17 cellular contexts compared by ENCODE assay signal in the genomic region with DNA sequence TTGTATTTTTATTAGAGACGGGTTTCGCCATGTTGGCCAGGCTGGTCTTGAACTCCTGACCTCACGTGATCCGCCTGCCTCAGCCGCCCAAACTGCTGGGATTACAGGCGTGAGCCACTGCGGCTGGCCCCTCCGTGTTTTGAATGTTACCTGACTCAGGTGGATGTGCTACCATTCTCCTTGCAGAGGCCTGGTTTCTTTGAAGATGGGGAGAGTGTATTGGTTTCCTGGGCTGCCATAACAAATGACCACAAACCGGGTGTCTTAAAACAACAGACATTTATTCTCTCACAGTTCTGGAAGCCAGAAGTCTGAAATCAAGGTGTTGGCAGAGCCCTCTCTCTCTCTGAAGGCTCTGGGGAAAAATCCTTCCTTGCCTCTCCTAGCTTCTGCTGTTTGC.
DNase-seq lines count a peak whose midpoint lies in the region; ATAC-seq and TF ChIP-seq lines count a peak whose summit lies in the region.
"Had no signal": no experiment of that assay in that cellular context is flagged by ENCODE, and none has a peak within 500 bp of the region (broad histone marks: within the 10 kb centered on the region; RNA-seq: fewer than 3 reads in every experiment).

No MANE protein-coding gene starts in this region.

- no peaks in the 10 kb centered on the region for H3F3A ChIP-seq in MM.1S (ENCODE audit: insufficient read depth, low read length)

- H3K36me3 Mint-ChIP-seq in activated naive CD4-positive, alpha-beta T cell treated with anti-CD3 and anti-CD28 coated beads for 36 hours (ENCODE audit: low read depth), result no peaks in the 10 kb centered on the region
- no peaks in the 10 kb centered on the region for H3K36me3 Mint-ChIP-seq in dendritic cell treated with granulocyte-macrophage colony-stimulating factor and Interleukin-4, amounts not matched to agents 40 ng/mL and 50 ng/mL, for 4 days (ENCODE audit: low read depth)
- peaks cover 4% of the 10 kb centered on the region for H3K36me3 Mint-ChIP-seq in stimulated activated effector memory CD8-positive, alpha-beta T cell treated with anti-CD3 and anti-CD28 coated beads, Interleukin-12 subunit alpha, Interleukin-12 subunit beta, amount 100 ng/mL, for 72 hours

- no peak overlapping the region for H3K4me2 ChIP-seq in MM.1S (ENCODE audit: low read depth, low read length)

- H3K27ac Mint-ChIP-seq in activated naive CD4-positive, alpha-beta T cell treated with anti-CD3 and anti-CD28 coated beads for 36 hours, result peak overlapping the region; percentile 72
- peak overlapping the region; percentile 88 for H3K27ac Mint-ChIP-seq in dendritic cell treated with granulocyte-macrophage colony-stimulating factor and Interleukin-4, amounts not matched to agents 40 ng/mL and 50 ng/mL, for 4 days
- peak overlapping the region; percentile 8 for H3K27ac Mint-ChIP-seq in stimulated activated effector memory CD8-positive, alpha-beta T cell treated with anti-CD3 and anti-CD28 coated beads, Interleukin-12 subunit alpha, Interleukin-12 subunit beta, amount 100 ng/mL, for 72 hours

- peaks cover 5% of the 10 kb centered on the region; the same call in 1 of the 2 replicates for H3K4me1 ChIP-seq in MM.1S (ENCODE audit: low read length)
- H3K4me1 ChIP-seq in aorta (ENCODE audit: control insufficient read depth in 1 of 2, insufficient read depth in 2 of 2, low read length in 2 of 2), result no peaks in the 10 kb centered on the region

- no peaks in the 10 kb centered on the region for H3K36me3 ChIP-seq in MM.1S (replicated peaks; ENCODE audit: insufficient read depth, low read length)
- H3K36me3 ChIP-seq in aorta (ENCODE audit: control insufficient read depth in 1 of 2, insufficient read depth in 2 of 2, low read length in 1 of 2), result no peaks in the 10 kb centered on the region
- H3K36me3 ChIP-seq: esophagus squamous epithelium, suprapubic skin had no signal

- H3K27me3 ChIP-seq in MM.1S (replicated peaks; ENCODE audit: insufficient read depth, low read length) (no peaks in the 10 kb centered on the region), aorta (ENCODE audit: control insufficient read depth in 1 of 2, insufficient read depth in 2 of 2, low read length in 1 of 2) (no peaks in the 10 kb centered on the region)
- H3K27me3 ChIP-seq: esophagus squamous epithelium, suprapubic skin had no signal

- intact Hi-C loops in activated naive CD4-positive, alpha-beta T cell treated with anti-CD3 and anti-CD28 coated beads for 36 hours (cut with micrococcal nuclease), result loop anchor here (1.0 kb wide), 5 partner anchors 10 to 48 kb away; no protein-coding TSS in a partner anchor
- intact Hi-C loops in dendritic cell treated with granulocyte-macrophage colony-stimulating factor and Interleukin-4, amounts not matched to agents 40 ng/mL and 50 ng/mL, for 4 days (cut with micrococcal nuclease), result loop anchor here (1.0 kb wide), 1 partner anchor 12 kb away; no protein-coding TSS in a partner anchor
- intact Hi-C loops in aorta (cut with DNase I), result no loop called here

- no peak for TF ChIP-seq CTCF in MM.1S (IDR thresholded peaks at IDR 0.05; ENCODE audit: low read length)

- no peaks in the 10 kb centered on the region for H3K79me2 ChIP-seq in MM.1S (ENCODE audit: low read length)

- H3K9me3 ChIP-seq in MM.1S (replicated peaks; ENCODE audit: insufficient read depth, low read length) (no peaks in the 10 kb centered on the region), aorta (ENCODE audit: control insufficient read depth, low read length) (no peaks in the 10 kb centered on the region)
- H3K9me3 ChIP-seq: esophagus squamous epithelium, suprapubic skin had no signal

- H4K20me1 ChIP-seq in MM.1S (ENCODE audit: insufficient read depth, low read length), result no peaks in the 10 kb centered on the region

- ATAC-seq in stimulated activated effector memory CD8-positive, alpha-beta T cell treated with anti-CD3 and anti-CD28 coated beads, Interleukin-12 subunit alpha, Interleukin-12 subunit beta, amount 100 ng/mL, for 72 hours, result no peak
- ATAC-seq in GM19463 (IDR thresholded peaks at IDR 0.05; ENCODE audit: unreplicated experiment) (no peak), aorta (ENCODE audit: low FRiP score) (no peak)
- ATAC-seq: SK-N-SH treated with all-trans-retinoic acid at 6 μM for 48 hours had no signal

- H3K4me1 Mint-ChIP-seq in activated naive CD4-positive, alpha-beta T cell treated with anti-CD3 and anti-CD28 coated beads for 36 hours (ENCODE audit: low read depth), result peaks cover 66% of the 10 kb centered on the region
- H3K4me1 Mint-ChIP-seq in dendritic cell treated with granulocyte-macrophage colony-stimulating factor and Interleukin-4, amounts not matched to agents 40 ng/mL and 50 ng/mL, for 4 days (ENCODE audit: low read depth), result peaks cover 63% of the 10 kb centered on the region
- H3K4me1 Mint-ChIP-seq in stimulated activated effector memory CD8-positive, alpha-beta T cell treated with anti-CD3 and anti-CD28 coated beads, Interleukin-12 subunit alpha, Interleukin-12 subunit beta, amount 100 ng/mL, for 72 hours, result peaks cover 70% of the 10 kb centered on the region

- no peaks in the 10 kb centered on the region for H3K9me2 ChIP-seq in MM.1S (replicated peaks; ENCODE audit: insufficient read depth, low read length)

- no peaks in the 10 kb centered on the region for H3K27me3 Mint-ChIP-seq in activated naive CD4-positive, alpha-beta T cell treated with anti-CD3 and anti-CD28 coated beads for 36 hours (ENCODE audit: low read depth)
- peaks cover 22% of the 10 kb centered on the region for H3K27me3 Mint-ChIP-seq in dendritic cell treated with granulocyte-macrophage colony-stimulating factor and Interleukin-4, amounts not matched to agents 40 ng/mL and 50 ng/mL, for 4 days

- no peak for DNase-seq in activated naive CD4-positive, alpha-beta T cell treated with anti-CD3 and anti-CD28 coated beads for 36 hours
- no peak for DNase-seq in activated naive CD4-positive, alpha-beta T cell (lab: John Stamatoyannopoulos, UW)
- DNase-seq in MM.1S, result no peak
- no peak for DNase-seq in stimulated activated effector memory CD8-positive, alpha-beta T cell treated with anti-CD3 and anti-CD28 coated beads, Interleukin-12 subunit alpha, Interleukin-12 subunit beta, amount 100 ng/mL, for 72 hours (ENCODE audit: low spot score in 2 of 2)
- no peak for DNase-seq in HCEC 1CT
- no peak for DNase-seq in aorta
- DNase-seq: amniotic stem cell, DMS79 treated with DMSO at 0.1 percent for 48 hours, esophagus squamous epithelium, left cardiac atrium, NCI-H1930 had no signal

- H3K27ac ChIP-seq in MM.1S (ENCODE audit: low read length), result peak overlapping the region; percentile 55; the same call in 1 of the 2 replicates
- H3K27ac ChIP-seq in aorta (ENCODE audit: low read depth in 1 of 2, low read length in 2 of 2), result no peak overlapping the region
- H3K27ac ChIP-seq: esophagus squamous epithelium, suprapubic skin had no signal

- H3K4me3 Mint-ChIP-seq in activated naive CD4-positive, alpha-beta T cell treated with anti-CD3 and anti-CD28 coated beads for 36 hours, result no peak overlapping the region
- no peak overlapping the region for H3K4me3 Mint-ChIP-seq in dendritic cell treated with granulocyte-macrophage colony-stimulating factor and Interleukin-4, amounts not matched to agents 40 ng/mL and 50 ng/mL, for 4 days
- H3K4me3 Mint-ChIP-seq in stimulated activated effector memory CD8-positive, alpha-beta T cell treated with anti-CD3 and anti-CD28 coated beads, Interleukin-12 subunit alpha, Interleukin-12 subunit beta, amount 100 ng/mL, for 72 hours, result peak overlapping the region; percentile 56

- CTCF ChIA-PET in activated naive CD4-positive, alpha-beta T cell treated with anti-CD3 and anti-CD28 coated beads for 36 hours (lab: Charles Lee), result interaction anchor here (0.8 to 3.3 kb wide), 9 partner anchors 11 to 123 kb away, joined by 3 to 16 read pairs (median 4); no protein-coding TSS in a partner anchor

- H3K9ac ChIP-seq in MM.1S (ENCODE audit: low read length), result no peak overlapping the region

- H2AFZ ChIP-seq in MM.1S (ENCODE audit: low read length), result no peak overlapping the region

- no peak overlapping the region for H3K4me3 ChIP-seq in MM.1S (ENCODE audit: low read length)
- no peak overlapping the region for H3K4me3 ChIP-seq in aorta (ENCODE audit: low read length in 2 of 2)
- H3K4me3 ChIP-seq: esophagus squamous epithelium, suprapubic skin had no signal

- WGBS in aorta, 2 donors, result 93 to 94% methylated on average over 9 of the region's 9 CpGs

- H3K9me3 Mint-ChIP-seq in activated naive CD4-positive, alpha-beta T cell treated with anti-CD3 and anti-CD28 coated beads for 36 hours, result no peaks in the 10 kb centered on the region
- H3K9me3 Mint-ChIP-seq in dendritic cell treated with granulocyte-macrophage colony-stimulating factor and Interleukin-4, amounts not matched to agents 40 ng/mL and 50 ng/mL, for 4 days, result no peaks in the 10 kb centered on the region
- no peaks in the 10 kb centered on the region for H3K9me3 Mint-ChIP-seq in stimulated activated effector memory CD8-positive, alpha-beta T cell treated with anti-CD3 and anti-CD28 coated beads, Interleukin-12 subunit alpha, Interleukin-12 subunit beta, amount 100 ng/mL, for 72 hours
- H3K9me3 Mint-ChIP-seq: activated T-cell treated with anti-CD3 and anti-CD28 coated beads, Interleukin-2, amount 50 U/mL, for 4 hours; neural crest cell had no signal

Comparison
In these comparisons a context has a peak if more than half of its experiments do, and no peak if none do; other contexts are left out.
1. H3K27ac Mint-ChIP-seq: peak in every context shown above with its lines; median percentile 88 in dendritic cell treated with granulocyte-macrophage colony-stimulating factor and Interleukin-4, amounts not matched to agents 40 ng/mL and 50 ng/mL, for 4 days; 72 in activated naive CD4-positive, alpha-beta T cell treated with anti-CD3 and anti-CD28 coated beads for 36 hours; 8 in stimulated activated effector memory CD8-positive, alpha-beta T cell treated with anti-CD3 and anti-CD28 coated beads, Interleukin-12 subunit alpha, Interleukin-12 subunit beta, amount 100 ng/mL, for 72 hours.
2. intact Hi-C loops: an anchor here in activated naive CD4-positive, alpha-beta T cell treated with anti-CD3 and anti-CD28 coated beads for 36 hours (1.0 kb wide) and dendritic cell treated with granulocyte-macrophage colony-stimulating factor and Interleukin-4, amounts not matched to agents 40 ng/mL and 50 ng/mL, for 4 days (1.0 kb wide); none called in aorta.